Comparison of ENCODE assay signal across 20 cellular contexts in genomic region chr5:172848419-172848818, GRCh38. TPM values are rescaled to one million over a fixed set of nuclear protein-coding genes. Genes with fewer than 3 reads are reported as not detected.
DNase-seq lines count a peak whose midpoint lies in the region; ATAC-seq, FAIRE-seq and TF ChIP-seq lines count a peak whose summit lies in the region.
"Had no signal": no experiment of that assay in that cellular context is flagged by ENCODE, and none has a peak within 500 bp of the region (broad histone marks: within the 10 kb centered on the region; RNA-seq: fewer than 3 reads in every experiment).

No MANE protein-coding gene starts in this region.

- no peak for TF ChIP-seq EP300 in sigmoid colon (IDR thresholded peaks at IDR 0.05)

- intact Hi-C loops in sigmoid colon (cut with DNase I), result no loop called here

- peak; percentile 29 for DNase-seq in NCI-H69 (lab: John Stamatoyannopoulos, UW)
- no peak for DNase-seq in naive B cell
- DNase-seq in T-helper 2 cell, result no peak
- no peak for DNase-seq in urothelium cell line (ENCODE audit: low spot score)
- no peak for DNase-seq in sigmoid colon
- no peak for DNase-seq in activated CD8-positive, alpha-beta memory T cell treated with anti-CD3 and anti-CD28 coated beads, Interleukin-2, amount 10 ng/mL, durations not matched to agents 7 days and 5 days
- DNase-seq: ACHN; activated CD4-positive, CD25-positive, alpha-beta regulatory T cell treated with anti-CD3 and anti-CD28 coated beads, Interleukin-2, amount 50 U/mL, for 72 hours; dorsolateral prefrontal cortex; glutamatergic neuron; H7; lower lobe of right lung; NCI-H1105 treated with DMSO at 0.1 percent for 48 hours; NCI-H526; SJCRH30 had no signal

- peaks cover 12% of the 10 kb centered on the region; the same call in 1 of the 2 replicates for H3K36me3 ChIP-seq in ACC112 (ENCODE audit: insufficient read depth, low read length)
- no peaks in the 10 kb centered on the region for H3K36me3 ChIP-seq in duodenal mucosa (ENCODE audit: control insufficient read depth in 1 of 2, insufficient read depth in 2 of 2, low read length in 2 of 2)
- no peaks in the 10 kb centered on the region for H3K36me3 ChIP-seq in sigmoid colon
- H3K36me3 ChIP-seq: lower lobe of right lung had no signal

- 41 to 71% methylated on average over 3 of the region's 3 CpGs for WGBS in sigmoid colon, 2 donors

- TF ChIP-seq POLR2A in sigmoid colon (IDR thresholded peaks at IDR 0.05), result no peak

- no peak for TF ChIP-seq CTCF in sigmoid colon (IDR thresholded peaks at IDR 0.05)

- ATAC-seq in naive B cell (ENCODE audit: low read depth in 2 of 2), result no peak
- ATAC-seq in activated CD8-positive, alpha-beta memory T cell treated with anti-CD3 and anti-CD28 coated beads, Interleukin-2, amount 10 ng/mL, durations not matched to agents 7 days and 5 days, result no peak
- ATAC-seq: lower lobe of right lung had no signal

- peaks cover 49% of the 10 kb centered on the region for H3K4me1 ChIP-seq in ACC112 (ENCODE audit: control insufficient read depth, insufficient read depth, low read length, unreplicated experiment)
- peaks cover 49 to 67% of the 10 kb centered on the region in 2 donors for H3K4me1 ChIP-seq in duodenal mucosa (ENCODE audit: control insufficient read depth in 1 of 2, insufficient read depth in 2 of 2, low read length in 2 of 2)
- peaks cover 0 to 58% (median 22%) of the 10 kb centered on the region in 4 donors for H3K4me1 ChIP-seq in sigmoid colon
- H3K4me1 ChIP-seq: SJCRH30 had no signal

- peak overlapping the region; percentile 59 for H3K27ac ChIP-seq in ACC112 (ENCODE audit: low read depth, low read length)
- no peak overlapping the region for H3K27ac ChIP-seq in duodenal mucosa (ENCODE audit: low read depth, low read length)
- H3K27ac ChIP-seq in sigmoid colon, result peak overlapping the region in 1 of 4 donors; percentile 28
- H3K27ac ChIP-seq: dorsolateral prefrontal cortex, lower lobe of right lung, SJCRH30 had no signal

- H3K4me3 ChIP-seq in ACC112 (ENCODE audit: low read depth, low read length) (no peak overlapping the region), duodenal mucosa (ENCODE audit: low read depth in 1 of 2, low read length in 2 of 2) (no peak overlapping the region), sigmoid colon (no peak overlapping the region)
- H3K4me3 ChIP-seq: dorsolateral prefrontal cortex, lower lobe of right lung, SJCRH30, tibial nerve had no signal

- peak overlapping the region in 6 of 8 donors; percentile 64 to 92 (median 86) for H3K4me3 Mint-ChIP-seq in naive B cell
- no peak overlapping the region for H3K4me3 Mint-ChIP-seq in activated CD8-positive, alpha-beta memory T cell treated with anti-CD3 and anti-CD28 coated beads, Interleukin-2, amount 10 ng/mL, durations not matched to agents 7 days and 5 days

- H3K79me2 ChIP-seq in ACC112 (ENCODE audit: control insufficient read depth, insufficient read depth, low read length, unreplicated experiment), result peaks cover 94% of the 10 kb centered on the region

- CTCF ChIA-PET in activated CD8-positive, alpha-beta memory T cell treated with anti-CD3 and anti-CD28 coated beads, Interleukin-2, amount 10 ng/mL, durations not matched to agents 7 days and 5 days (lab: Charles Lee), result interaction anchor here (0.8 to 1.3 kb wide), 2 partner anchors 11 to 134 kb away, joined by 3 to 4 read pairs; no protein-coding TSS in a partner anchor

- peaks cover 0 to 3% of the 10 kb centered on the region in 2 donors for H3K36me3 Mint-ChIP-seq in naive B cell
- no peaks in the 10 kb centered on the region for H3K36me3 Mint-ChIP-seq in activated CD8-positive, alpha-beta memory T cell treated with anti-CD3 and anti-CD28 coated beads, Interleukin-2, amount 10 ng/mL, durations not matched to agents 7 days and 5 days

- peaks cover 66 to 95% (median 93%) of the 10 kb centered on the region in 3 donors for H3K4me1 Mint-ChIP-seq in naive B cell
- peaks cover 16% of the 10 kb centered on the region for H3K4me1 Mint-ChIP-seq in activated CD8-positive, alpha-beta memory T cell treated with anti-CD3 and anti-CD28 coated beads, Interleukin-2, amount 10 ng/mL, durations not matched to agents 7 days and 5 days

- no peak for FAIRE-seq in urothelium cell line (lab: Jason Lieb, UNC)
- FAIRE-seq: GM18507 had no signal

- peak overlapping the region; percentile 97 to 100 (median 99) for H3K27ac Mint-ChIP-seq in naive B cell
- H3K27ac Mint-ChIP-seq in activated CD8-positive, alpha-beta memory T cell treated with anti-CD3 and anti-CD28 coated beads, Interleukin-2, amount 10 ng/mL, durations not matched to agents 7 days and 5 days, result no peak overlapping the region
- H3K27ac Mint-ChIP-seq: activated T-helper 2 cell treated with anti-CD3 and anti-CD28 coated beads, Interferon-gamma antibody, Interleukin-2, Interleukin-4, amounts not matched to agents 10 μg/mL and 5 μg/mL and 100 μg/mL, durations not matched to agents 14 hours and 24 hours and 36 hours had no signal

- no peaks in the 10 kb centered on the region for H3K27me3 ChIP-seq in ACC112 (ENCODE audit: insufficient read depth, low read length)
- no peaks in the 10 kb centered on the region for H3K27me3 ChIP-seq in duodenal mucosa (ENCODE audit: control insufficient read depth in 1 of 2, insufficient read depth in 2 of 2, low read length in 2 of 2)
- H3K27me3 ChIP-seq in sigmoid colon, result no peaks in the 10 kb centered on the region
- H3K27me3 ChIP-seq: dorsolateral prefrontal cortex, SJCRH30, tibial nerve had no signal

- H2AFZ ChIP-seq in ACC112 (ENCODE audit: low read length, unreplicated experiment), result no peak overlapping the region

- H3K27me3 Mint-ChIP-seq in naive B cell, result no peaks in the 10 kb centered on the region
- H3K27me3 Mint-ChIP-seq in activated CD8-positive, alpha-beta memory T cell treated with anti-CD3 and anti-CD28 coated beads, Interleukin-2, amount 10 ng/mL, durations not matched to agents 7 days and 5 days, result no peaks in the 10 kb centered on the region

- no peaks in the 10 kb centered on the region for H3K9me3 Mint-ChIP-seq in naive B cell
- no peaks in the 10 kb centered on the region for H3K9me3 Mint-ChIP-seq in activated CD8-positive, alpha-beta memory T cell treated with anti-CD3 and anti-CD28 coated beads, Interleukin-2, amount 10 ng/mL, durations not matched to agents 7 days and 5 days (ENCODE audit: low read depth)
- H3K9me3 Mint-ChIP-seq: activated T-helper 2 cell treated with anti-CD3 and anti-CD28 coated beads, Interferon-gamma antibody, Interleukin-2, Interleukin-4, amounts not matched to agents 10 μg/mL and 5 μg/mL and 100 μg/mL, durations not matched to agents 14 hours and 24 hours and 36 hours had no signal

- H3K9me3 ChIP-seq in duodenal mucosa (ENCODE audit: control insufficient read depth in 1 of 2, low read length in 2 of 2) (no peaks in the 10 kb centered on the region), sigmoid colon (no peaks in the 10 kb centered on the region)
- H3K9me3 ChIP-seq: lower lobe of right lung, SJCRH30, tibial nerve had no signal

- H3K9ac ChIP-seq in duodenal mucosa (ENCODE audit: low read depth in 1 of 2, low read length in 2 of 2), result peak overlapping the region; percentile 16 to 50

RNA-seq across cellular contexts. Expression of gene ERGIC1, which starts 14.4 kb away (rescaled TPM):
- polyA plus RNA-seq in naive B cell (ENCODE audit: low read depth in 6 of 6) (10 to 100 TPM; 53.2 to 86.1 (median 64.4) TPM), sigmoid colon (100 to 1,000 TPM; 125 to 160 (median 132) TPM)
- 100 to 1,000 TPM in 1 of 4 donors, 10 to 100 TPM in 3; 80.6 to 117 (median 95.7) TPM for total RNA-seq in sigmoid colon
- 10 to 100 TPM; 30.9 to 34.7 TPM for total RNA-seq in activated CD8-positive, alpha-beta memory T cell treated with anti-CD3 and anti-CD28 coated beads, Interleukin-2, amount 10 ng/mL, durations not matched to agents 7 days and 5 days
